In genomic region chr9:16501098-16501663, GRCh38 we compare ENCODE assay signal across 21 cellular contexts.
DNase-seq lines count a peak whose midpoint lies in the region; FAIRE-seq and TF ChIP-seq lines count a peak whose summit lies in the region.
"Had no signal": no experiment of that assay in that cellular context is flagged by ENCODE, and none has a peak within 500 bp of the region (broad histone marks: within the 10 kb centered on the region; RNA-seq: fewer than 3 reads in every experiment).

No MANE protein-coding gene starts in this region.

- H3K36me3 ChIP-seq in bronchial epithelial cell (ENCODE audit: control insufficient read depth, insufficient read depth, low read length): no peaks in the 10 kb centered on the region
- H3K36me3 ChIP-seq: gastroesophageal sphincter, Peyer's patch, vagina had no signal

- TF ChIP-seq CTCF in AG10803 (conservative IDR thresholded peaks at IDR 0.05; ENCODE audit: low read length) (no peak), bronchial epithelial cell (IDR thresholded peaks at IDR 0.05; ENCODE audit: insufficient read depth, low read length, severe bottlenecking) (no peak)

- H3K4me3 ChIP-seq in AG10803 (ENCODE audit: low read length) (no peak overlapping the region), bronchial epithelial cell (ENCODE audit: low read depth, low read length) (no peak overlapping the region)
- H3K4me3 ChIP-seq: gastroesophageal sphincter, Peyer's patch, vagina had no signal

- H3K27me3 ChIP-seq in bronchial epithelial cell (ENCODE audit: control insufficient read depth, insufficient read depth, low read length): no peaks in the 10 kb centered on the region
- H3K27me3 ChIP-seq: gastroesophageal sphincter, Peyer's patch, vagina had no signal

- FAIRE-seq in bronchial epithelial cell (lab: Jason Lieb, UNC): no peak

- peak; percentile 50 for DNase-seq in AG10803 (ENCODE audit: low read depth)
- peak; percentile 82 for DNase-seq in M059J (ENCODE audit: low read depth)
- peak; percentile 89 for DNase-seq in bronchial epithelial cell (ENCODE audit: low read depth)
- DNase-seq in iris pigment epithelial cell (ENCODE audit: low read depth): peak; percentile 77
- DNase-seq in 8988T: no peak
- DNase-seq in NCI-H1092 (lab: John Stamatoyannopoulos, UW): no peak
- no peak for DNase-seq in NCI-H2081 (lab: John Stamatoyannopoulos, UW)
- DNase-seq in OCI-M2 (lab: John Stamatoyannopoulos, UW; ENCODE audit: unreplicated experiment): no peak
- DNase-seq: activated CD4-positive, alpha-beta memory T cell treated with anti-CD3 and anti-CD28 coated beads for 36 hours; activated T-cell treated with anti-CD3 and anti-CD28 coated beads, Interleukin-2, amount 50 U/mL, for 4 hours; KBM-7; left ventricle myocardium superior; NCI-H1105 treated with DMSO at 0.1 percent for 48 hours; NCI-H2171; NCI-H82; occipital lobe; Peyer's patch; stimulated activated CD4-positive, alpha-beta T cell treated with anti-CD3 and anti-CD28 coated beads, Interleukin-4, amount 100 ng/mL, for 1 hour; SW 1271 had no signal

Comparison
In these comparisons a context has a peak if more than half of its experiments do, and no peak if none do; other contexts are left out.
1. DNase-seq: peak in AG10803 (single experiment), M059J (single experiment), bronchial epithelial cell (single experiment) and iris pigment epithelial cell (single experiment); none in 8988T (single experiment), NCI-H1092 (single experiment), NCI-H2081 (0 of 2) and OCI-M2 (single experiment).